8 cellular contexts compared by ENCODE assay signal in genomic region chr5:55440188-55440646, GRCh38.
A peak's percentile ranks its signal among the peaks of the same experiment; 100 is the strongest.
DNase-seq lines count a peak whose midpoint lies in the region; ATAC-seq lines count a peak whose summit lies in the region.

No MANE protein-coding gene starts in this region.

- peak; percentile 40 for ATAC-seq in T-helper 17 cell
- ATAC-seq in GM21526 (IDR thresholded peaks at IDR 0.05; ENCODE audit: low FRiP score, unreplicated experiment), result no peak

- H3K36me3 Mint-ChIP-seq in T-helper 17 cell (ENCODE audit: low read depth), result peaks cover 2% of the 10 kb centered on the region

- no peaks in the 10 kb centered on the region for H3K9me3 ChIP-seq in T-helper 17 cell (ENCODE audit: control insufficient read depth, low read length, poor library complexity, severe bottlenecking)
- H3K9me3 ChIP-seq in esophagus (ENCODE audit: control insufficient read depth in 2 of 2, insufficient read depth in 1 of 2, low read depth in 1 of 2, low read length in 1 of 2), result no peaks in the 10 kb centered on the region

- H3K4me1 ChIP-seq in esophagus (ENCODE audit: control insufficient read depth in 2 of 2, insufficient read depth in 2 of 2, low read length in 1 of 2), result no peaks in the 10 kb centered on the region

- H3K36me3 ChIP-seq in esophagus (ENCODE audit: control insufficient read depth in 2 of 2, insufficient read depth in 2 of 2, low read length in 1 of 2), result no peaks in the 10 kb centered on the region

- peak overlapping the region; percentile 39 for H3K27ac Mint-ChIP-seq in T-helper 17 cell

- H3K4me3 Mint-ChIP-seq in T-helper 17 cell, result no peak overlapping the region

- peak overlapping the region; percentile 44 to 73 for H3K27ac ChIP-seq in esophagus (ENCODE audit: low read depth in 2 of 2, low read length in 1 of 2)

- H3K27me3 Mint-ChIP-seq in T-helper 17 cell, result no peaks in the 10 kb centered on the region

- DNase-seq in GM03348 (ENCODE audit: low spot score), result peak; percentile 71
- no peak for DNase-seq in T-helper 17 cell
- DNase-seq in renal cortical epithelial cell (ENCODE audit: low read depth), result peak; percentile 28
- no peak for DNase-seq in D341Med (ENCODE audit: low spot score)
- DNase-seq in NCI-H1105 treated with DMSO at 0.1 percent for 48 hours (lab: John Stamatoyannopoulos, UW), result no peak
- DNase-seq in NCI-H774 (lab: John Stamatoyannopoulos, UW), result no peak

- H3K4me3 ChIP-seq in esophagus (ENCODE audit: low read depth in 1 of 2, low read length in 2 of 2), result no peak overlapping the region

- H3K4me1 Mint-ChIP-seq in T-helper 17 cell, result peaks cover 18% of the 10 kb centered on the region

- no peaks in the 10 kb centered on the region for H3K27me3 ChIP-seq in esophagus (ENCODE audit: control insufficient read depth in 1 of 2, insufficient read depth in 2 of 2, low read length in 2 of 2)

- WGBS in esophagus, 2 donors, result 62 to 68% methylated on average over 6 of the region's 6 CpGs

Comparison
In these comparisons a context has a peak if more than half of its experiments do, and no peak if none do; other contexts are left out.
1. DNase-seq: peak in GM03348 (single experiment) and renal cortical epithelial cell (single experiment); none in T-helper 17 cell (0 of 3), D341Med (single experiment), NCI-H1105 treated with DMSO at 0.1 percent for 48 hours (single experiment) and NCI-H774 (single experiment).